Comparison of ENCODE assay signal across 9 cellular contexts in genomic region chr9:120932086-120932818, GRCh38. TPM values are rescaled to one million over a fixed set of nuclear protein-coding genes. Genes with fewer than 3 reads are reported as not detected.
A peak's percentile ranks its signal among the peaks of the same experiment; 100 is the strongest.
DNase-seq lines count a peak whose midpoint lies in the region; ATAC-seq, FAIRE-seq and TF ChIP-seq lines count a peak whose summit lies in the region.
"Had no signal": no experiment of that assay in that cellular context is flagged by ENCODE, and none has a peak within 500 bp of the region (broad histone marks: within the 10 kb centered on the region; RNA-seq: fewer than 3 reads in every experiment).

No MANE protein-coding gene starts in this region.

- ATAC-seq in activated CD4-positive, alpha-beta T cell treated with anti-CD3 and anti-CD28 coated beads for 36 hours: no peak
- no peak for ATAC-seq in GM18873 (IDR thresholded peaks at IDR 0.05; ENCODE audit: low FRiP score, unreplicated experiment)
- ATAC-seq in HG03108 (IDR thresholded peaks at IDR 0.05; ENCODE audit: unreplicated experiment): no peak

- no peaks in the 10 kb centered on the region for H3K36me3 ChIP-seq in fibroblast of lung (ENCODE audit: control insufficient read depth, insufficient read depth, low read length)

- FAIRE-seq in GM19239 (lab: Jason Lieb, UNC): no peak

- H3K79me2 ChIP-seq in fibroblast of lung (ENCODE audit: control insufficient read depth, insufficient read depth, low read length): no peaks in the 10 kb centered on the region

- POLR2A ChIA-PET in activated CD4-positive, alpha-beta T cell treated with anti-CD3 and anti-CD28 coated beads for 36 hours (lab: Charles Lee): interaction anchor here (0.6 to 1.9 kb wide), 9 partner anchors 9 to 421 kb away, joined by 3 to 9 read pairs (median 4); partner anchors contain the start of gene PSMD5

- H3K27ac ChIP-seq in fibroblast of lung (ENCODE audit: insufficient read depth, low read length) (peak overlapping the region; percentile 83), substantia nigra (ENCODE audit: low read depth, low read length, poor library complexity, severe bottlenecking) (peak overlapping the region; percentile 51)

- TF ChIP-seq CTCF in fibroblast of lung (conservative IDR thresholded peaks at IDR 0.05 in 1 of 2, IDR thresholded peaks at IDR 0.05 in 1 of 2; ENCODE audit: low read depth in 1 of 2, low read length in 2 of 2): no peak

- intact Hi-C loops in activated CD4-positive, alpha-beta T cell treated with anti-CD3 and anti-CD28 coated beads for 36 hours (cut with DNase I, micrococcal nuclease): loop anchor here in 1 of 2 experiments (10.0 kb wide), 1 partner anchor 347 kb away; the partner anchor contains the start of gene CDK5RAP2

- H3K4me2 ChIP-seq in fibroblast of lung (ENCODE audit: extremely low read depth, insufficient read depth, low read length): peak overlapping the region; percentile 53

- peak overlapping the region; percentile 67 for H3K4me3 Mint-ChIP-seq in activated CD4-positive, alpha-beta T cell treated with anti-CD3 and anti-CD28 coated beads for 36 hours
- peak overlapping the region; percentile 75 for H3K4me3 Mint-ChIP-seq in T-helper 1 cell treated with Interleukin-12 subunit alpha and Interleukin-12 subunit beta and Interleukin-4 antibody, amounts not matched to agents 30 μg/mL and 1 μg/mL, for 36 hours

- H3K9me3 Mint-ChIP-seq in activated CD4-positive, alpha-beta T cell treated with anti-CD3 and anti-CD28 coated beads for 36 hours (ENCODE audit: low read depth): peaks cover 1% of the 10 kb centered on the region
- H3K9me3 Mint-ChIP-seq in T-helper 1 cell treated with Interleukin-12 subunit alpha and Interleukin-12 subunit beta and Interleukin-4 antibody, amounts not matched to agents 30 μg/mL and 1 μg/mL, for 36 hours: no peaks in the 10 kb centered on the region

- no peaks in the 10 kb centered on the region for H3K9me3 ChIP-seq in fibroblast of lung (ENCODE audit: control insufficient read depth, insufficient read depth, low read depth, low read length)

- DNase-seq in activated CD4-positive, alpha-beta T cell treated with anti-CD3 and anti-CD28 coated beads for 36 hours: no peak
- DNase-seq in activated CD4-positive, alpha-beta T cell treated with anti-CD3 and anti-CD28 coated beads for 1 hour: no peak
- DNase-seq in fibroblast of lung (ENCODE audit: low read depth in 2 of 2) (no peak), substantia nigra (lab: John Stamatoyannopoulos, UW) (no peak), GM19239 (ENCODE audit: insufficient read length, low spot score) (no peak)
- DNase-seq: NCI-H1048 had no signal

- H3K36me3 Mint-ChIP-seq in activated CD4-positive, alpha-beta T cell treated with anti-CD3 and anti-CD28 coated beads for 36 hours (ENCODE audit: low read depth): peaks cover 6% of the 10 kb centered on the region
- peaks cover 4% of the 10 kb centered on the region for H3K36me3 Mint-ChIP-seq in T-helper 1 cell treated with Interleukin-12 subunit alpha and Interleukin-12 subunit beta and Interleukin-4 antibody, amounts not matched to agents 30 μg/mL and 1 μg/mL, for 36 hours (ENCODE audit: low read depth)

- peaks cover 35% of the 10 kb centered on the region for H3K4me1 ChIP-seq in fibroblast of lung (ENCODE audit: control insufficient read depth, extremely low read depth, insufficient read depth, low read length)

- H2AFZ ChIP-seq in fibroblast of lung (ENCODE audit: low read length): peak overlapping the region; percentile 69

- no peaks in the 10 kb centered on the region for H3K27me3 Mint-ChIP-seq in activated CD4-positive, alpha-beta T cell treated with anti-CD3 and anti-CD28 coated beads for 36 hours
- no peaks in the 10 kb centered on the region for H3K27me3 Mint-ChIP-seq in T-helper 1 cell treated with Interleukin-12 subunit alpha and Interleukin-12 subunit beta and Interleukin-4 antibody, amounts not matched to agents 30 μg/mL and 1 μg/mL, for 36 hours (ENCODE audit: low read depth)

- H3K4me1 Mint-ChIP-seq in activated CD4-positive, alpha-beta T cell treated with anti-CD3 and anti-CD28 coated beads for 36 hours: peaks cover 88% of the 10 kb centered on the region
- H3K4me1 Mint-ChIP-seq in T-helper 1 cell treated with Interleukin-12 subunit alpha and Interleukin-12 subunit beta and Interleukin-4 antibody, amounts not matched to agents 30 μg/mL and 1 μg/mL, for 36 hours (ENCODE audit: low read depth): peaks cover 82% of the 10 kb centered on the region

- CTCF ChIA-PET in activated CD4-positive, alpha-beta T cell treated with anti-CD3 and anti-CD28 coated beads for 36 hours (lab: Charles Lee): interaction anchor here (1.2 to 2.0 kb wide), 3 partner anchors 9 to 63 kb away, joined by 3 to 7 read pairs (median 5); no protein-coding TSS in a partner anchor

- no peak overlapping the region for H3K9ac ChIP-seq in fibroblast of lung (ENCODE audit: insufficient read depth, low read length)

- H3K27me3 ChIP-seq in fibroblast of lung (ENCODE audit: control insufficient read depth, insufficient read depth, low read length): no peaks in the 10 kb centered on the region

- no peak overlapping the region for H3K4me3 ChIP-seq in fibroblast of lung (replicated peaks in 1 of 4; ENCODE audit: control extremely low read depth in 1 of 4, insufficient read depth in 1 of 4, low read depth in 3 of 4, low read length in 4 of 4)

- H4K20me1 ChIP-seq in fibroblast of lung (ENCODE audit: control insufficient read depth, extremely low read depth, insufficient read depth, low read length): no peaks in the 10 kb centered on the region

- peak overlapping the region; percentile 97 for H3K27ac Mint-ChIP-seq in activated CD4-positive, alpha-beta T cell treated with anti-CD3 and anti-CD28 coated beads for 36 hours
- H3K27ac Mint-ChIP-seq in T-helper 1 cell treated with Interleukin-12 subunit alpha and Interleukin-12 subunit beta and Interleukin-4 antibody, amounts not matched to agents 30 μg/mL and 1 μg/mL, for 36 hours: peak overlapping the region; percentile 100

RNA-seq across cellular contexts. Expression of gene TRAF1, which starts 5.7 kb away (rescaled TPM):
- total RNA-seq in activated CD4-positive, alpha-beta T cell treated with anti-CD3 and anti-CD28 coated beads for 36 hours: 100 to 1,000 TPM; 103 to 113 TPM
- 2.6 and 3.8 TPM in 2 replicates for total RNA-seq in fibroblast of lung
- polyA plus RNA-seq in fibroblast of lung: 0.58 and 0.93 TPM in 2 replicates
- polyA plus RNA-seq in fibroblast of lung (2012): 0.52 and 0.82 TPM in 2 replicates
- polyA minus RNA-seq in fibroblast of lung (ENCODE audit: low replicate concordance): 1.4 TPM in 2 replicates

RNA-seq across cellular contexts. Expression of gene PHF19, which starts 55.3 kb away (rescaled TPM):
- 100 to 1,000 TPM; 168 to 169 TPM for total RNA-seq in activated CD4-positive, alpha-beta T cell treated with anti-CD3 and anti-CD28 coated beads for 36 hours
- 22.1 and 38.3 TPM in 2 replicates for total RNA-seq in fibroblast of lung
- 21.4 and 60.5 TPM in 2 replicates for polyA plus RNA-seq in fibroblast of lung
- polyA plus RNA-seq in fibroblast of lung (2012): 26.3 and 73.6 TPM in 2 replicates
- polyA minus RNA-seq in fibroblast of lung (ENCODE audit: low replicate concordance): 47.6 and 166 TPM in 2 replicates

Comparison
In these comparisons a context has a peak if more than half of its experiments do, and no peak if none do; other contexts are left out.
1. RNA of gene TRAF1, which starts 5.7 kb away (total RNA-seq): 103 to 113 TPM in activated CD4-positive, alpha-beta T cell treated with anti-CD3 and anti-CD28 coated beads for 36 hours; 2.6 to 3.8 TPM in fibroblast of lung; every median in the first group is over 10 times any median in the second.